Comparison of ENCODE assay signal across 8 cellular contexts in the genomic region with DNA sequence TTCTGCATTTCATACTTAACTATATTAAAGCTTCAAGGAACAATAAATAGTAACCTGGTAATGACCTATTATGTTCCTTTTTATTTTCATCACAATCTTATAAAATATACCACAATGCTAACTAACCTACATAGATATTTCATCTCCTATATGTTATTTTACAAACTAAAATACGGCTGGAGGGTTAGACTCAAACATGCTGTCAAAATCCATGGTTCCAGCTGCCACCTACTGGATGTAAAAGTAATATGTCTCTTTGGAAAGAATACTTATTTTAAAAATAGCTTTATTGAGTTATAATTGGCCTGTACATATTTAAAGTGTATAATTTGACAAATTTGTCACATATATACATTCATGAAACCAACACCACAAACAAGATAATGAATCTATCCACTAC. TPM values are rescaled to one million over a fixed set of nuclear protein-coding genes. Genes with fewer than 3 reads are reported as not detected.
DNase-seq lines count a peak whose midpoint lies in the region; ATAC-seq and TF ChIP-seq lines count a peak whose summit lies in the region.

No MANE protein-coding gene starts in this region.

- DNase-seq in natural killer cell (no peak), NCI-H2171 (lab: John Stamatoyannopoulos, UW) (peak; percentile 1), chondrocyte (ENCODE audit: low spot score) (no peak), ovary (no peak), NCI-H226 (no peak), HuH-7.5 (ENCODE audit: low spot score) (no peak), epidermal melanocyte (ENCODE audit: insufficient read length, low spot score) (no peak)
- no peak for DNase-seq in natural killer cell treated with Interleukin-12 subunit alpha and Interleukin-12 subunit beta and Interleukin-15 and Interleukin-18, amount 100 ng/mL, for 72 hours (ENCODE audit: low spot score)

- no peaks in the 10 kb centered on the region for H3K36me3 ChIP-seq in ovary

- H3K27ac Mint-ChIP-seq in natural killer cell (no peak overlapping the region), chondrocyte (ENCODE audit: unreplicated experiment) (no peak overlapping the region)
- H3K27ac Mint-ChIP-seq in natural killer cell treated with Interleukin-12 subunit alpha and Interleukin-12 subunit beta and Interleukin-15 and Interleukin-18, amount 100 ng/mL, for 72 hours, result no peak overlapping the region

- H3K36me3 Mint-ChIP-seq in natural killer cell, result no peaks in the 10 kb centered on the region
- H3K36me3 Mint-ChIP-seq in natural killer cell treated with Interleukin-12 subunit alpha and Interleukin-12 subunit beta and Interleukin-15 and Interleukin-18, amount 100 ng/mL, for 72 hours, result no peaks in the 10 kb centered on the region
- H3K36me3 Mint-ChIP-seq in chondrocyte (ENCODE audit: low read depth), result no peaks in the 10 kb centered on the region

- no peaks in the 10 kb centered on the region for H3K9me3 ChIP-seq in ovary

- no peak overlapping the region for H3K27ac ChIP-seq in ovary

- ATAC-seq in natural killer cell, result no peak
- no peak for ATAC-seq in natural killer cell treated with Interleukin-12 subunit alpha and Interleukin-12 subunit beta and Interleukin-15 and Interleukin-18, amount 100 ng/mL, for 72 hours

- H3K9me3 Mint-ChIP-seq in natural killer cell (no peaks in the 10 kb centered on the region), chondrocyte (ENCODE audit: low read depth) (no peaks in the 10 kb centered on the region)
- no peaks in the 10 kb centered on the region for H3K9me3 Mint-ChIP-seq in natural killer cell treated with Interleukin-12 subunit alpha and Interleukin-12 subunit beta and Interleukin-15 and Interleukin-18, amount 100 ng/mL, for 72 hours

- intact Hi-C loops in natural killer cell (cut with micrococcal nuclease) (no loop called here), ovary (cut with DNase I) (loop anchor here in 1 of 4 donors (5.0 kb wide), 1 partner anchor 191 kb away; no protein-coding TSS in a partner anchor)

- TF ChIP-seq EP300 in ovary (IDR thresholded peaks at IDR 0.05), result no peak

- no peak for TF ChIP-seq POLR2A in ovary (IDR thresholded peaks at IDR 0.05)

- H3K4me3 ChIP-seq in ovary, result no peak overlapping the region

- H3K27me3 Mint-ChIP-seq in natural killer cell (ENCODE audit: low read depth in 2 of 2) (peaks cover 0 to 6% of the 10 kb centered on the region in 2 donors), chondrocyte (ENCODE audit: low read depth) (no peaks in the 10 kb centered on the region)
- no peaks in the 10 kb centered on the region for H3K27me3 Mint-ChIP-seq in natural killer cell treated with Interleukin-12 subunit alpha and Interleukin-12 subunit beta and Interleukin-15 and Interleukin-18, amount 100 ng/mL, for 72 hours

- H3K4me1 Mint-ChIP-seq in natural killer cell (peaks cover 0 to 5% of the 10 kb centered on the region in 2 donors), chondrocyte (ENCODE audit: low read depth) (no peaks in the 10 kb centered on the region)
- H3K4me1 Mint-ChIP-seq in natural killer cell treated with Interleukin-12 subunit alpha and Interleukin-12 subunit beta and Interleukin-15 and Interleukin-18, amount 100 ng/mL, for 72 hours (ENCODE audit: low read depth in 2 of 2), result peaks cover 0 to 10% of the 10 kb centered on the region in 2 donors

- TF ChIP-seq CTCF in natural killer cell (IDR thresholded peaks at IDR 0.05), result peak; percentile 16
- peak; percentile 84 for TF ChIP-seq CTCF in chondrocyte (IDR thresholded peaks at IDR 0.05)
- peak in 2 of 3 donors; percentile 44 to 57 for TF ChIP-seq CTCF in ovary (IDR thresholded peaks at IDR 0.05)

- WGBS in ovary, 3 donors, result 3 to 6% (median 4%) methylated on average over 1 of the region's 1 CpG

- H3K27me3 ChIP-seq in ovary, result no peaks in the 10 kb centered on the region

- H3K4me3 Mint-ChIP-seq in natural killer cell, result no peak overlapping the region
- H3K4me3 Mint-ChIP-seq in natural killer cell treated with Interleukin-12 subunit alpha and Interleukin-12 subunit beta and Interleukin-15 and Interleukin-18, amount 100 ng/mL, for 72 hours, result no peak overlapping the region
- no peak overlapping the region for H3K4me3 Mint-ChIP-seq in chondrocyte (ENCODE audit: unreplicated experiment)

- no peaks in the 10 kb centered on the region for H3K4me1 ChIP-seq in ovary (ENCODE audit: insufficient read depth)

RNA-seq across cellular contexts. Expression of gene RGN, which starts 15.0 kb away (rescaled TPM):
- total RNA-seq in natural killer cell, result not detected
- not detected for total RNA-seq in natural killer cell treated with Interleukin-12 subunit alpha and Interleukin-12 subunit beta and Interleukin-15 and Interleukin-18, amount 100 ng/mL, for 72 hours
- 0.33 TPM in 1 of 3 replicates, not detected in the others for total RNA-seq in chondrocyte
- 10 to 100 TPM in 6 of 7 donors, 1 to 10 TPM in 1; 6.8 to 47.0 (median 16.5) TPM for total RNA-seq in ovary
- 10 to 100 TPM; 15.6 to 49.4 TPM for polyA plus RNA-seq in ovary

RNA-seq across cellular contexts. Expression of gene NDUFB11, which starts 51.3 kb away (rescaled TPM):
- total RNA-seq in natural killer cell, result 10 to 100 TPM; 38.2 to 43.3 (median 42.3) TPM
- total RNA-seq in natural killer cell treated with Interleukin-12 subunit alpha and Interleukin-12 subunit beta and Interleukin-15 and Interleukin-18, amount 100 ng/mL, for 72 hours, result 10 to 100 TPM; 50.8 to 75.4 TPM
- total RNA-seq in chondrocyte, result 60.7 to 65.4 TPM (median 60.8 TPM) in 3 replicates
- 10 to 100 TPM; 35.8 to 82.0 (median 44.6) TPM for total RNA-seq in ovary
- 10 to 100 TPM; 33.9 to 45.0 TPM for polyA plus RNA-seq in ovary

RNA-seq across cellular contexts. Expression of gene RBM10, which starts 51.8 kb away (rescaled TPM):
- total RNA-seq in natural killer cell (10 to 100 TPM; 37.5 to 43.7 (median 39.4) TPM), chondrocyte (29.0 to 36.3 TPM (median 29.6 TPM) in 3 replicates), ovary (10 to 100 TPM; 28.6 to 53.0 (median 36.7) TPM)
- total RNA-seq in natural killer cell treated with Interleukin-12 subunit alpha and Interleukin-12 subunit beta and Interleukin-15 and Interleukin-18, amount 100 ng/mL, for 72 hours, result 10 to 100 TPM; 59.6 to 62.2 TPM
- polyA plus RNA-seq in ovary, result 10 to 100 TPM; 12.0 to 39.5 TPM

Comparison
In these comparisons a context has a peak if more than half of its experiments do, and no peak if none do; other contexts are left out.
1. CTCF ChIP-seq: peak in every context shown above with its lines; median percentile 84 in chondrocyte; 50 in ovary; 16 in natural killer cell.